In the genomic region with DNA sequence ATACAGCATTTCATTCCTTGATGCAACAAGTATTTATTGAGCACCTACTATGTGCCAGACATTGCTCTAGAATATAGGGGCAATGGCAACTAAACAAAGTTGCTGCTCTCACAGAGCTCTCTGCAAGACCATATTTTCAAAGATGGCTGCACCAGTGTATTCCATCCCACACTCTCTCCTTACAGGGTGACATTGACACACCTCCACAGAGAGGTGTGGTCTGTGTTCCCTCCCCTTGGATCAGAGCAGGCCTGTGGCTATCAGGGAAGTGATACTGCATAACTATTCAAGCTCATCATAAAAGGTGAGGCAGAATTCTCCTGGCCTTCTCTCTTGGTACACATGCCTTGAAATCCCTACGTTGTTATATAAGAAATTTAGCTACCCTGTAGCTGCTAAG, we compare ENCODE assay signal across 30 cellular contexts.
"Had no signal": no experiment of that assay in that cellular context is flagged by ENCODE, and none has a peak within 500 bp of the region (broad histone marks: within the 10 kb centered on the region; RNA-seq: fewer than 3 reads in every experiment).

No MANE protein-coding gene starts in this region.

- H3K36me3 ChIP-seq: neural progenitor cell, ovary, spleen, stomach, thoracic aorta, thyroid gland, tibial nerve, upper lobe of left lung, vagina had no signal

- H3K4me1 ChIP-seq: parathyroid adenoma, psoas muscle, spleen, stomach, thyroid gland, upper lobe of left lung, vagina had no signal

- H3K9ac ChIP-seq: neural progenitor cell, parathyroid adenoma had no signal

- H3K27ac Mint-ChIP-seq: natural killer cell; nephron; neural progenitor cell; progenitor cell of endocrine pancreas; stimulated activated naive B cell treated with anti-CD40 and anti-IgM and Interleukin-4, amounts not matched to agents 10 μg/mL and 1 μg/mL and 100 μg/mL, for 72 hours; stimulated activated naive CD8-positive, alpha-beta T cell treated with anti-CD3 and anti-CD28 coated beads, Interleukin-15, Interleukin-2, amounts not matched to agents 100 ng/mL and 50 ng/mL, for 24 hours had no signal

- H3K79me2 ChIP-seq: parathyroid adenoma had no signal

- H3K9me3 Mint-ChIP-seq: natural killer cell; nephron; neural progenitor cell; stimulated activated naive B cell treated with anti-CD40 and anti-IgM and Interleukin-4, amounts not matched to agents 10 μg/mL and 1 μg/mL and 100 μg/mL, for 72 hours; stimulated activated naive CD8-positive, alpha-beta T cell treated with anti-CD3 and anti-CD28 coated beads, Interleukin-15, Interleukin-2, amounts not matched to agents 100 ng/mL and 50 ng/mL, for 24 hours had no signal

- H3K4me2 ChIP-seq: neural progenitor cell, smooth muscle cell had no signal

- H3K4me3 Mint-ChIP-seq: natural killer cell; nephron; neural progenitor cell; stimulated activated naive B cell treated with anti-CD40 and anti-IgM and Interleukin-4, amounts not matched to agents 10 μg/mL and 1 μg/mL and 100 μg/mL, for 72 hours; stimulated activated naive CD8-positive, alpha-beta T cell treated with anti-CD3 and anti-CD28 coated beads, Interleukin-15, Interleukin-2, amounts not matched to agents 100 ng/mL and 50 ng/mL, for 24 hours had no signal

- H3K27me3 ChIP-seq: neural progenitor cell, ovary, spleen, stomach, thyroid gland, tibial nerve, upper lobe of left lung, vagina had no signal

- FAIRE-seq: urothelium cell line had no signal

- H3K36me3 Mint-ChIP-seq: natural killer cell; neural progenitor cell; stimulated activated naive B cell treated with anti-CD40 and anti-IgM and Interleukin-4, amounts not matched to agents 10 μg/mL and 1 μg/mL and 100 μg/mL, for 72 hours had no signal

- ATAC-seq: natural killer cell; psoas muscle; right cardiac atrium; sciatic nerve; stimulated activated naive B cell treated with anti-CD40 and anti-IgM and Interleukin-4, amounts not matched to agents 10 μg/mL and 1 μg/mL and 100 μg/mL, for 72 hours had no signal

- H3K9me3 ChIP-seq: ovary, psoas muscle, spleen, stomach, thoracic aorta, thyroid gland, tibial nerve, upper lobe of left lung, vagina had no signal

- DNase-seq: natural killer cell; occipital lobe; ovary; posterior cingulate gyrus; psoas muscle; right cardiac atrium; spleen; stimulated activated CD4-positive, alpha-beta T cell treated with anti-CD3 and anti-CD28 coated beads, Interleukin-12 subunit alpha, Interleukin-12 subunit beta, amount 100 ng/mL, for 4 hours; stimulated activated CD4-positive, alpha-beta T cell treated with anti-CD3 and anti-CD28 coated beads, Interleukin-1b, Interleukin-23, amount 100 ng/mL, for 48 hours; stimulated activated CD4-positive, alpha-beta T cell treated with anti-CD3 and anti-CD28 coated beads, Interleukin-4, amount 100 ng/mL, for 1 hour; stimulated activated CD4-positive, alpha-beta T cell treated with anti-CD3 and anti-CD28 coated beads, Interleukin-4, amount 100 ng/mL, for 4 hours; stimulated activated CD8-positive, alpha-beta memory T cell treated with anti-CD3 and anti-CD28 coated beads, Interleukin-4, amount 100 ng/mL, for 48 hours; stimulated activated naive B cell treated with anti-CD40 and anti-IgM and Interleukin-4, amounts not matched to agents 10 μg/mL and 1 μg/mL and 100 μg/mL, for 72 hours; stimulated activated naive CD4-positive, alpha-beta T cell treated with Interleukin-2 at 50 U/mL for 16 hours; stomach; thyroid gland; trophoblast cell; upper lobe of left lung had no signal

- H3K4me1 Mint-ChIP-seq: natural killer cell; nephron; stimulated activated naive B cell treated with anti-CD40 and anti-IgM and Interleukin-4, amounts not matched to agents 10 μg/mL and 1 μg/mL and 100 μg/mL, for 72 hours had no signal

- H2AFZ ChIP-seq: neural progenitor cell, parathyroid adenoma had no signal

- H3K27ac ChIP-seq: neural progenitor cell, ovary, parathyroid adenoma, psoas muscle, skin epidermis, spleen, stomach, thoracic aorta, thyroid gland, tibial nerve, upper lobe of left lung, vagina had no signal

- H3K4me3 ChIP-seq: neural progenitor cell, ovary, psoas muscle, skin epidermis, smooth muscle cell, spleen, stomach, thoracic aorta, thyroid gland, tibial nerve, upper lobe of left lung, vagina had no signal
